Comparison of ENCODE assay signal across 8 cellular contexts in genomic region chr16:86519649-86520316, GRCh38.
A peak's percentile ranks its signal among the peaks of the same experiment; 100 is the strongest.
DNase-seq lines count a peak whose midpoint lies in the region; ATAC-seq and TF ChIP-seq lines count a peak whose summit lies in the region.

No MANE protein-coding gene starts in this region.

- ATAC-seq in GM18873 (IDR thresholded peaks at IDR 0.05; ENCODE audit: low FRiP score, unreplicated experiment): no peak
- no peak for ATAC-seq in GM18907 (IDR thresholded peaks at IDR 0.05; ENCODE audit: unreplicated experiment)

- H3K27me3 ChIP-seq in HL-60 (ENCODE audit: insufficient read depth, poor library complexity, severe bottlenecking): peaks cover 3% of the 10 kb centered on the region

- DNase-seq in COLO668 (lab: John Stamatoyannopoulos, UW; ENCODE audit: unreplicated experiment) (peak; percentile 50), HL-60 (ENCODE audit: low read depth in 1 of 2, low spot score in 1 of 2) (peak in 1 of 2 experiments; percentile 7), astrocyte of the cerebellum (ENCODE audit: low read depth) (no peak), hypothalamus (lab: John Stamatoyannopoulos, UW) (peak in 29 of 51 donors; percentile 4 to 60 (median 26))
- DNase-seq in stimulated activated CD4-positive, alpha-beta T cell treated with anti-CD3 and anti-CD28 coated beads, Interleukin-12 subunit alpha, Interleukin-12 subunit beta, amount 100 ng/mL, for 24 hours (ENCODE audit: low read depth in 2 of 2): peak; percentile 24 to 51

- H3K9me3 Mint-ChIP-seq in T-helper 1 cell treated with Interleukin-12 subunit alpha and Interleukin-12 subunit beta and Interleukin-4 antibody, amounts not matched to agents 30 μg/mL and 1 μg/mL, for 36 hours: no peaks in the 10 kb centered on the region

- no peak overlapping the region for H3K4me3 ChIP-seq in HL-60 (replicated peaks; ENCODE audit: insufficient read depth, low read length)
- no peak overlapping the region for H3K4me3 ChIP-seq in astrocyte of the cerebellum (ENCODE audit: low read depth, low read length)

- peak overlapping the region; percentile 59 for H3K4me3 Mint-ChIP-seq in T-helper 1 cell treated with Interleukin-12 subunit alpha and Interleukin-12 subunit beta and Interleukin-4 antibody, amounts not matched to agents 30 μg/mL and 1 μg/mL, for 36 hours

- H3K27ac Mint-ChIP-seq in T-helper 1 cell treated with Interleukin-12 subunit alpha and Interleukin-12 subunit beta and Interleukin-4 antibody, amounts not matched to agents 30 μg/mL and 1 μg/mL, for 36 hours: peak overlapping the region; percentile 59

- peak; percentile 53 for TF ChIP-seq CTCF in HL-60 (IDR thresholded peaks at IDR 0.05; ENCODE audit: insufficient read depth, low read length)
- TF ChIP-seq CTCF in astrocyte of the cerebellum (IDR thresholded peaks at IDR 0.05; ENCODE audit: low read depth, low read length, missing control alignments): peak; percentile 91

- in situ Hi-C loops in astrocyte of the cerebellum (cut with HindIII; ENCODE audit: low sequenced_read_pairs): loop anchor here (5.0 kb wide), 2 partner anchors 177 to 447 kb away; no protein-coding TSS in a partner anchor

- peaks cover under 1% of the 10 kb centered on the region for H3K36me3 Mint-ChIP-seq in T-helper 1 cell treated with Interleukin-12 subunit alpha and Interleukin-12 subunit beta and Interleukin-4 antibody, amounts not matched to agents 30 μg/mL and 1 μg/mL, for 36 hours (ENCODE audit: low read depth)

- H3K27me3 Mint-ChIP-seq in T-helper 1 cell treated with Interleukin-12 subunit alpha and Interleukin-12 subunit beta and Interleukin-4 antibody, amounts not matched to agents 30 μg/mL and 1 μg/mL, for 36 hours (ENCODE audit: low read depth): peaks cover 49% of the 10 kb centered on the region

- no peak overlapping the region for H3K27ac ChIP-seq in HL-60 (replicated peaks)

- peaks cover 5% of the 10 kb centered on the region for H3K4me1 Mint-ChIP-seq in T-helper 1 cell treated with Interleukin-12 subunit alpha and Interleukin-12 subunit beta and Interleukin-4 antibody, amounts not matched to agents 30 μg/mL and 1 μg/mL, for 36 hours (ENCODE audit: low read depth)
